In the genomic region with DNA sequence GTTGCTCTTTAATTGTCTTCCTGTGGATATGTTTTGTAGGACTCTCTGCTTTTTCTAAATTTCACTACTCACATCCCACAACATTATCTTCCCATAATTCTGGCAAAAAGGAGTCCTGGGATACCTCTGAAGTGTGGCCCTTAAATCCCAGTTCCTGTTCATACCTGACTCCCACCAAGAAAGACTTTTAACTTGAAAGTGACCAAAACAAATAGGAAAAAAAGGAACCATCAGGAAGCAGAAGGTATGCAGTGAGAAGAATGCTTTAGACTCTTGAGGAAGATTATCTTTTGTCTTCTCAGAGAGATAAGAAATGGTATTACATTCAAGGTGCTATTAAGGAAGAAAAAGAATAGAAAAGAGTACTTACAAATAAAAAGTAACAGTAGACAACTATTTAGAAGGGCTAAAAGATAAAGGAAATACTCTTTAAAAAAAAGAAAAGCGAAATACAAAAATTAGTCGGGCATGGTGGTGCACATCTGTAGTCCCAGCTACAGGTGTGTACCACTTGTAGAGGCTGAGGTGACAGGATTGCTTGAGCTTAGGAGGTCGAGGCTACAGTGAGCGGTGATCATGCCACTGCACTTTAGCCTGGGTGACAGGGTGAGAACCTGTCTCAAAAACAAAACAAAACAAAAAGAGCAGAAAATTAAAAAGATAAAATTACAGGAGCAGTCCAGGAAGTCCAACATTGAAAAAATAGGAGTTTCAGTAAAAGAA, we compare ENCODE assay signal across 1 cellular context.
TF ChIP-seq lines count a peak whose summit lies in the region.

No MANE protein-coding gene starts in this region.

TF ChIP-seq in IMR-90, 13 proteins besides CTCF, POLR2A, EP300 and RAD21:
- TF ChIP-seq MAZ (IDR thresholded peaks at IDR 0.05; ENCODE audit: borderline replicate concordance, low read depth, low read length), result no peak
- TF ChIP-seq, protein P1, sequence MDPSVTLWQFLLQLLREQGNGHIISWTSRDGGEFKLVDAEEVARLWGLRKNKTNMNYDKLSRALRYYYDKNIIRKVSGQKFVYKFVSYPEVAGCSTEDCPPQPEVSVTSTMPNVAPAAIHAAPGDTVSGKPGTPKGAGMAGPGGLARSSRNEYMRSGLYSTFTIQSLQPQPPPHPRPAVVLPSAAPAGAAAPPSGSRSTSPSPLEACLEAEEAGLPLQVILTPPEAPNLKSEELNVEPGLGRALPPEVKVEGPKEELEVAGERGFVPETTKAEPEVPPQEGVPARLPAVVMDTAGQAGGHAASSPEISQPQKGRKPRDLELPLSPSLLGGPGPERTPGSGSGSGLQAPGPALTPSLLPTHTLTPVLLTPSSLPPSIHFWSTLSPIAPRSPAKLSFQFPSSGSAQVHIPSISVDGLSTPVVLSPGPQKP (IDR thresholded peaks at IDR 0.05; ENCODE audit: borderline replicate concordance, low read depth, low read length), result no peak
- no peak for TF ChIP-seq MXI1 (IDR thresholded peaks at IDR 0.05; ENCODE audit: borderline replicate concordance, low read depth, low read length)
- TF ChIP-seq NFE2L2 (IDR thresholded peaks at IDR 0.05; ENCODE audit: low read depth, low read length), result no peak
- TF ChIP-seq RCOR1 (IDR thresholded peaks at IDR 0.05; ENCODE audit: insufficient replicate concordance, low read length), result no peak
- TF ChIP-seq MAFK (IDR thresholded peaks at IDR 0.05; ENCODE audit: low read depth, low read length), result no peak
- TF ChIP-seq FOS (IDR thresholded peaks at IDR 0.05; ENCODE audit: low read depth, low read length), result no peak
- TF ChIP-seq USF2 (IDR thresholded peaks at IDR 0.05; ENCODE audit: low read depth, low read length), result no peak
